ENCODE assay signal across 14 cellular contexts in genomic region chr21:46051379-46051770, GRCh38. TPM values are rescaled to one million over a fixed set of nuclear protein-coding genes. Genes with fewer than 3 reads are reported as not detected.
A peak's percentile ranks its signal among the peaks of the same experiment; 100 is the strongest.
DNase-seq lines count a peak whose midpoint lies in the region; ATAC-seq and TF ChIP-seq lines count a peak whose summit lies in the region.
"Had no signal": no experiment of that assay in that cellular context is flagged by ENCODE, and none has a peak within 500 bp of the region (broad histone marks: within the 10 kb centered on the region; RNA-seq: fewer than 3 reads in every experiment).

No MANE protein-coding gene starts in this region.

- intact Hi-C loops in PC-3 (cut with micrococcal nuclease): loop anchor here (5.0 kb wide), 1 partner anchor 69 kb away; the partner anchor contains the start of gene COL6A1
- intact Hi-C loops in esophagus squamous epithelium (cut with DNase I): no loop called here
- intact Hi-C loops in tibial artery (cut with DNase I; ENCODE audit: low total_unique reads): no loop called here
- intact Hi-C loops in psoas muscle (cut with DNase I): no loop called here

- H3K4me2 ChIP-seq in PC-3 (ENCODE audit: low read length): no peak overlapping the region

- peaks cover 2% of the 10 kb centered on the region for H3K9me3 Mint-ChIP-seq in nephron

- H3K4me1 Mint-ChIP-seq in nephron: peaks cover 29% of the 10 kb centered on the region

- H3K27me3 Mint-ChIP-seq in nephron (ENCODE audit: low read depth): no peaks in the 10 kb centered on the region

- H3K9me2 ChIP-seq in PC-3 (replicated peaks; ENCODE audit: low read length): no peaks in the 10 kb centered on the region

- H3K79me2 ChIP-seq in PC-3 (ENCODE audit: low read length): peaks cover 17% of the 10 kb centered on the region

- DNase-seq in PC-3: no peak
- no peak for DNase-seq in esophagus squamous epithelium (lab: John Stamatoyannopoulos, UW)
- no peak for DNase-seq in tibial artery
- no peak for DNase-seq in activated CD4-positive, alpha-beta T cell treated with anti-CD3 and anti-CD28 coated beads, Interleukin-2, amount 50 U/mL, for 4 hours
- no peak for DNase-seq in NCI-H1436 treated with DMSO at 0.1 percent for 48 hours (lab: John Stamatoyannopoulos, UW)
- no peak for DNase-seq in psoas muscle
- DNase-seq: C1 segment of cervical spinal cord, DMS 273 treated with DMSO at 0.1 percent for 48 hours, Kasumi-1, NCI-H2081, NCI-H510A treated with DMSO at 0.1 percent for 48 hours, SHP77 had no signal

- no peaks in the 10 kb centered on the region for H4K20me1 ChIP-seq in PC-3 (ENCODE audit: low read length)

- CTCF ChIA-PET in PC-3 (lab: Charles Lee): no interaction called here

- H3K36me3 ChIP-seq in PC-3 (ENCODE audit: low read depth, low read length): no peaks in the 10 kb centered on the region
- H3K36me3 ChIP-seq in esophagus squamous epithelium: no peaks in the 10 kb centered on the region
- no peaks in the 10 kb centered on the region for H3K36me3 ChIP-seq in tibial artery
- H3K36me3 ChIP-seq in psoas muscle (ENCODE audit: insufficient read depth in 1 of 2, low read depth in 1 of 2): no peaks in the 10 kb centered on the region
- H3K36me3 ChIP-seq: Peyer's patch had no signal

- 79 to 84% methylated on average over 11 to 16 of the region's 16 CpGs for WGBS in esophagus squamous epithelium, 2 donors
- WGBS in psoas muscle, 3 donors: 50 to 65% (median 59%) methylated on average over 16 of the region's 16 CpGs

- H3K9me3 ChIP-seq in PC-3 (ENCODE audit: low read length) (no peaks in the 10 kb centered on the region), esophagus squamous epithelium (no peaks in the 10 kb centered on the region), tibial artery (no peaks in the 10 kb centered on the region), psoas muscle (no peaks in the 10 kb centered on the region)
- H3K9me3 ChIP-seq: Peyer's patch had no signal

- no TSS peak for BruUV-seq in PC-3 (replicated peaks; lab: Mats Ljungman, UMichigan)

- peak overlapping the region; percentile 52 to 96 (median 81) for H3K27ac Mint-ChIP-seq in nephron

- H3K9ac ChIP-seq in PC-3 (ENCODE audit: low read length): peak overlapping the region; percentile 80; the same call in 1 of the 2 replicates

- H3K4me3 Mint-ChIP-seq in nephron: peak overlapping the region in 2 of 3 experiments; percentile 23 to 55

- H2AFZ ChIP-seq in PC-3 (ENCODE audit: low read length): no peak overlapping the region

- POLR2A ChIA-PET in PC-3 (lab: Charles Lee; ENCODE audit: unreplicated experiment): interaction anchor here (0.6 kb wide), 1 partner anchor 14 kb away, joined by 4 read pairs; no protein-coding TSS in a partner anchor

- H3K4me1 ChIP-seq in PC-3 (ENCODE audit: insufficient read depth, low read length) (peaks cover 57% of the 10 kb centered on the region), esophagus squamous epithelium (peaks cover 14 to 58% (median 32%) of the 10 kb centered on the region in 3 donors), tibial artery (peaks cover 12 to 40% (median 33%) of the 10 kb centered on the region in 4 donors), psoas muscle (no peaks in the 10 kb centered on the region)

- no peak for TF ChIP-seq CTCF in PC-3 (conservative IDR thresholded peaks at IDR 0.05; ENCODE audit: low read depth, low read length)
- TF ChIP-seq CTCF in esophagus squamous epithelium (IDR thresholded peaks at IDR 0.05): no peak
- no peak for TF ChIP-seq CTCF in nephron (IDR thresholded peaks at IDR 0.05; ENCODE audit: unreplicated experiment in 3 of 3)
- TF ChIP-seq CTCF in tibial artery (IDR thresholded peaks at IDR 0.05): no peak
- no peak for TF ChIP-seq CTCF in psoas muscle (IDR thresholded peaks at IDR 0.05)

- H3K4me3 ChIP-seq in PC-3 (ENCODE audit: low read length): no peak overlapping the region
- no peak overlapping the region for H3K4me3 ChIP-seq in esophagus squamous epithelium
- H3K4me3 ChIP-seq in tibial artery: no peak overlapping the region
- H3K4me3 ChIP-seq in psoas muscle: no peak overlapping the region
- H3K4me3 ChIP-seq: Peyer's patch had no signal

- H3K27ac ChIP-seq in PC-3 (ENCODE audit: low read length) (peak overlapping the region; percentile 97), esophagus squamous epithelium (peak overlapping the region in 3 of 4 donors; percentile 86 to 94 (median 90)), tibial artery (peak overlapping the region; percentile 64 to 74), psoas muscle (no peak overlapping the region)

- TF ChIP-seq POLR2A in esophagus squamous epithelium (IDR thresholded peaks at IDR 0.05): no peak

- H3F3A ChIP-seq in PC-3 (ENCODE audit: low read length, unreplicated experiment): peaks cover 3% of the 10 kb centered on the region

- H3K36me3 Mint-ChIP-seq in nephron (ENCODE audit: low read depth): no peaks in the 10 kb centered on the region

- H3K27me3 ChIP-seq in PC-3 (ENCODE audit: low read length) (no peaks in the 10 kb centered on the region), esophagus squamous epithelium (peaks cover 0 to 31% (median 0%) of the 10 kb centered on the region in 4 donors), tibial artery (no peaks in the 10 kb centered on the region), psoas muscle (ENCODE audit: insufficient read depth in 3 of 3, low read length in 2 of 3) (peaks cover 0 to 29% (median 9%) of the 10 kb centered on the region in 3 donors)
- H3K27me3 ChIP-seq: Peyer's patch had no signal

- ATAC-seq in PC-3 (no peak), psoas muscle (no peak)

RNA-seq across cellular contexts. Expression of gene COL6A2, which starts 46.5 kb away (rescaled TPM):
- total RNA-seq in PC-3 (2014; rRNA removed) (521 and 654 TPM in 2 replicates), esophagus squamous epithelium (100 to 1,000 TPM in 1 of 4 donors, 10 to 100 TPM in 3; 23.0 to 328 (median 62.0) TPM), psoas muscle (100 to 1,000 TPM in 2 of 4 donors, 10 to 100 TPM in 2; 56.2 to 122 (median 90.4) TPM)
- polyA plus RNA-seq in psoas muscle: 10 to 100 TPM; 29.8 to 58.8 (median 47.1) TPM
